Comparison of ENCODE assay signal across 13 cellular contexts in the genomic region with DNA sequence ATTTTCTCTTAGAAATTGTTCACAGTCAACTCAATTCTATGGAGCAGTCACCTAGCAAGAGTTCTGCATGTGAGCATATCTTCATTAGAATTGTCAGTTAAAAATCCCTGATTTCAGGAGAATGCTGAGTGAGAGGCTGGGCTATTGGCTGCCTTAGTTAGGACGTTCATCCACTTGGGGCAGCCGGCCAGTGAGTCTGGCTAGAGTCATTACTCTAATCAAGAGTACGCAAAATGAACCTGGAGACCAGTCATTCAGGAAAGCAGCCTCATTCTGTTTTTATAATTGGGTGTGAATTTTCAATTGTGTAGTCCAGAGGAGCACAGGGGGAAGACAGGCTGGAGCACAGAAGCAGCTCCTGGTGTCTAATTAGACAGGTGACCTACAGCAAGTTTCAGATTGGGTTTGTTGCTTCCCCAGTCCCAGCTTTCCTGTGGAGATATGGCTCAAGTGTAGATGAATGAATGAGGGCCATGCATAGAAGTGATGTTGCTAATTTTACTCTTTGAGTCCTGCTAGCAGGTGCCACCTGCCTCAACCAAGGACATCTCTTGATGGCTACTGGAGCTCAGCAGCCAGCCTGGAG.
"Had no signal": no experiment of that assay in that cellular context is flagged by ENCODE, and none has a peak within 500 bp of the region (broad histone marks: within the 10 kb centered on the region; RNA-seq: fewer than 3 reads in every experiment).

No MANE protein-coding gene starts in this region.

- H3K4me1 Mint-ChIP-seq: naive thymus-derived CD8-positive, alpha-beta T cell had no signal

- H3K4me3 ChIP-seq: heart left ventricle, right atrium auricular region, smooth muscle cell had no signal

- H3K27ac Mint-ChIP-seq: naive thymus-derived CD8-positive, alpha-beta T cell; type B pancreatic cell had no signal

- H3K36me3 Mint-ChIP-seq: naive thymus-derived CD8-positive, alpha-beta T cell; type B pancreatic cell had no signal

- DNase-seq: effector memory CD4-positive, alpha-beta T cell; heart left ventricle; hippocampal formation; kidney glomerular epithelial cell; mammary epithelial cell; naive thymus-derived CD8-positive, alpha-beta T cell; posterior cingulate gyrus; stimulated activated CD4-positive, alpha-beta T cell treated with anti-CD3 and anti-CD28 coated beads, Interleukin-2, amount 100 ng/mL, for 48 hours; stimulated activated naive CD4-positive, alpha-beta T cell treated with Interleukin-2 at 50 U/mL for 16 hours had no signal

- H3K4me3 Mint-ChIP-seq: naive thymus-derived CD8-positive, alpha-beta T cell; type B pancreatic cell had no signal

- H3K36me3 ChIP-seq: heart left ventricle, neutrophil, right atrium auricular region had no signal

- H3K4me1 ChIP-seq: heart left ventricle, right atrium auricular region had no signal

- H3K9me3 ChIP-seq: neutrophil, right atrium auricular region had no signal

- H3K27me3 Mint-ChIP-seq: type B pancreatic cell had no signal

- H3K27ac ChIP-seq: heart left ventricle, neutrophil, right atrium auricular region had no signal

- H3K4me2 ChIP-seq: smooth muscle cell had no signal

- H3K9me3 Mint-ChIP-seq: type B pancreatic cell had no signal

- H3K27me3 ChIP-seq: heart left ventricle, neutrophil, right atrium auricular region had no signal
